ENCODE assay signal across 19 cellular contexts in the genomic region with DNA sequence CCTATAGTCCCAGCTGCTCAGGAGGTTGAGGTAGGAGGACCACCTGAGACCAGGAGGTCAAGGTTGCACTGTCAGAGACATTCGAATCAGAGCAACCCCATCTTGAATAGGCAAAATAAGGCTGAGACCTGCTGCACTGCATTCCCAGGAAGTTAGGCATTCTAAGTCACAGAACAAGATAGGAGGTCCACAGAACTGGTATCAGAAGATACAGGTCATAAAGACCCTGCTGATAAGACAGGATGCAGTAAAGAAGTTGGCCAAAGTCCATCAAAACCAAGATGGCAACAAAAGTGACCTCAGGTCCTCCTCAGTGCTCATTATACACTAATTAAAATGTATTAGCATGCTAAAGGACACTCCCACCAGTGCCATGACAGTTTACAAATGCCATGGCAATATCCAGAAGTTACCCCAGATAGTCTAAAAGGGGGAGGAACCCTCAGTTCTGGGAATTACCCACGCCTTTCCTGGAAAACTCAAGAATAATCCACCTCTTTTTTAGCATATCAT.
DNase-seq lines count a peak whose midpoint lies in the region; ATAC-seq, FAIRE-seq and TF ChIP-seq lines count a peak whose summit lies in the region.
"Had no signal": no experiment of that assay in that cellular context is flagged by ENCODE, and none has a peak within 500 bp of the region (broad histone marks: within the 10 kb centered on the region; RNA-seq: fewer than 3 reads in every experiment).

No MANE protein-coding gene starts in this region.

- in situ Hi-C loops in K562 (cut with MboI), result no loop called here

- DNase-seq in OCI-M1 (lab: John Stamatoyannopoulos, UW), result peak; percentile 52
- peak in 1 of 4 experiments; percentile 62 for DNase-seq in K562 (ENCODE audit: extremely low read depth in 1 of 4, low spot score in 3 of 4)
- peak in 1 of 2 donors; percentile 64 for DNase-seq in trophoblast cell
- DNase-seq in NCI-H2196 (lab: John Stamatoyannopoulos, UW; ENCODE audit: unreplicated experiment), result no peak
- DNase-seq in T-helper 17 cell, result no peak
- DNase-seq: ACHN; BE2C; C1 segment of cervical spinal cord; CD4-positive, CD25-positive, alpha-beta regulatory T cell; CD8-positive, alpha-beta memory T cell; H7; HFFc6 had no signal

- peak overlapping the region; percentile 37 for H2BK12ac ChIP-seq in trophoblast cell (ENCODE audit: low read length)

- H3K27me3 ChIP-seq in K562 (ENCODE audit: control insufficient read depth in 2 of 2, insufficient read depth in 2 of 2, low read length in 2 of 2) (no peaks in the 10 kb centered on the region), trophoblast cell (ENCODE audit: insufficient read depth, low read length) (no peaks in the 10 kb centered on the region)
- H3K27me3 ChIP-seq: BE2C had no signal

- no peak overlapping the region for H3K27ac Mint-ChIP-seq in T-helper 17 cell
- H3K27ac Mint-ChIP-seq: CD4-positive, CD25-positive, alpha-beta regulatory T cell; HFFc6 had no signal

- intact Hi-C loops in K562 (cut with micrococcal nuclease), result no loop called here

- WGBS in K562 (ENCODE audit: insufficient coverage, low coverage, missing lambda C conversion rate), result 0% methylated on average over 2 of the region's 2 CpGs
- WGBS in trophoblast cell (ENCODE audit: extremely low coverage, insufficient coverage, insufficient read length), result no CpG with 5 or more reads among the region's 2 CpGs

- H2BK5ac ChIP-seq in trophoblast cell (ENCODE audit: low read depth, low read length, poor library complexity), result no peak overlapping the region

- no peak overlapping the region for H3K23ac ChIP-seq in trophoblast cell (ENCODE audit: low read length)

- no peak overlapping the region for H3K14ac ChIP-seq in trophoblast cell (ENCODE audit: low read length)

- peaks cover 3% of the 10 kb centered on the region for H3K36me3 Mint-ChIP-seq in T-helper 17 cell (ENCODE audit: low read depth)
- H3K36me3 Mint-ChIP-seq: CD4-positive, CD25-positive, alpha-beta regulatory T cell had no signal

- H2AFZ ChIP-seq in K562 (ENCODE audit: low read depth, low read length), result no peak overlapping the region
- no peak overlapping the region for H2AFZ ChIP-seq in trophoblast cell (ENCODE audit: insufficient read depth, low read length, poor library complexity)

- TF ChIP-seq CTCF in K562 (IDR thresholded peaks at IDR 0.05 in 2 of 3, conservative IDR thresholded peaks at IDR 0.05 in 1 of 3; ENCODE audit: insufficient read depth in 2 of 3, low read depth in 1 of 3, low read length in 3 of 3), result no peak

- TF ChIP-seq RAD21 in K562 (CRISPR knock-in tag; conservative IDR thresholded peaks at IDR 0.05 in 1 of 2, IDR thresholded peaks at IDR 0.05 in 1 of 2), result no peak

- CTCF ChIA-PET in K562 (lab: Yijun Ruan, JAX; ENCODE audit: low intra/inter-chr PET ratio), result no interaction called here

- 0 out of 4 replicates have a peak overlapping the region, but pooled peaks of 1 of the 2 experiments have one; percentile 23 for H3K9ac ChIP-seq in K562 (ENCODE audit: insufficient read depth in 1 of 2, low read depth in 2 of 2, low read length in 2 of 2)
- H3K9ac ChIP-seq in trophoblast cell (ENCODE audit: low read length), result no peak overlapping the region

- TF ChIP-seq EP300 in K562 (IDR thresholded peaks at IDR 0.05; ENCODE audit: low read length), result peak; percentile 60

- H3K4me1 ChIP-seq in K562 (replicated peaks in 1 of 2; ENCODE audit: control insufficient read depth in 2 of 2, insufficient read depth in 2 of 2, low read length in 2 of 2), result peaks cover 12 to 67% of the 10 kb centered on the region in 2 experiments; a peak in 4 of 5 replicates
- peaks cover 24 to 25% of the 10 kb centered on the region in 2 experiments for H3K4me1 ChIP-seq in trophoblast cell (ENCODE audit: control insufficient read depth in 1 of 2, insufficient read depth in 2 of 2, low read length in 2 of 2)
- H3K4me1 ChIP-seq: BE2C had no signal

- no peak overlapping the region for H4K8ac ChIP-seq in trophoblast cell (ENCODE audit: low read depth, low read length)

- H3K27ac ChIP-seq in K562 (ENCODE audit: extremely low read depth, low read depth, low read length) (peak overlapping the region; percentile 70), trophoblast cell (ENCODE audit: low read depth, low read length) (no peak overlapping the region)

- H3K4me1 Mint-ChIP-seq in T-helper 17 cell, result no peaks in the 10 kb centered on the region
- H3K4me1 Mint-ChIP-seq: CD4-positive, CD25-positive, alpha-beta regulatory T cell; CD8-positive, alpha-beta memory T cell had no signal

- no peaks in the 10 kb centered on the region for H3K9me1 ChIP-seq in K562 (ENCODE audit: control insufficient read depth, insufficient read depth, low read length)

- no TSS peak for BruUV-seq in K562 (replicated peaks; lab: Mats Ljungman, UMichigan)

- H4K91ac ChIP-seq in trophoblast cell (ENCODE audit: low read depth, low read length), result peak overlapping the region; percentile 38

- H3K4ac ChIP-seq in trophoblast cell (ENCODE audit: low read depth, low read length), result no peak overlapping the region

- no peak overlapping the region for H3K18ac ChIP-seq in trophoblast cell (ENCODE audit: low read length)

- H3K27me3 Mint-ChIP-seq in T-helper 17 cell, result peaks cover 11% of the 10 kb centered on the region

- H3K36me3 ChIP-seq in K562 (ENCODE audit: control insufficient read depth, insufficient read depth, low read length) (no peaks in the 10 kb centered on the region), trophoblast cell (ENCODE audit: control insufficient read depth in 1 of 2, insufficient read depth in 2 of 2, low read length in 2 of 2) (peaks cover 4 to 7% of the 10 kb centered on the region in 2 experiments)
- H3K36me3 ChIP-seq: BE2C had no signal

- no peaks in the 10 kb centered on the region for H4K20me1 ChIP-seq in K562 (replicated peaks; ENCODE audit: control insufficient read depth, insufficient read depth, low read length)

- POLR2A ChIA-PET in K562 (lab: Yijun Ruan, JAX), result interaction anchor here (0.6 to 1.0 kb wide), 3 partner anchors 9 to 67 kb away, joined by 3 to 4 read pairs (median 4); no protein-coding TSS in a partner anchor

- no peak overlapping the region for H2AK5ac ChIP-seq in trophoblast cell (ENCODE audit: low read length)

- H3K4me3 ChIP-seq in K562 (no peak overlapping the region), trophoblast cell (ENCODE audit: low read depth, low read length) (no peak overlapping the region)

- H3K4me2 ChIP-seq in K562 (ENCODE audit: insufficient read depth, low read length), result peak overlapping the region; percentile 53; the same call in 1 of the 2 replicates
- H3K4me2 ChIP-seq in trophoblast cell (ENCODE audit: low read length), result no peak overlapping the region

- no peak overlapping the region for H3K4me3 Mint-ChIP-seq in T-helper 17 cell
- H3K4me3 Mint-ChIP-seq: CD4-positive, CD25-positive, alpha-beta regulatory T cell; CD8-positive, alpha-beta memory T cell; HFFc6 had no signal

- no peak overlapping the region for H2BK120ac ChIP-seq in trophoblast cell (ENCODE audit: insufficient read depth, low read length, poor library complexity)

- no peak for TF ChIP-seq POLR2A in K562 (conservative IDR thresholded peaks at IDR 0.05)

- H3K79me1 ChIP-seq in trophoblast cell (ENCODE audit: low read length), result peaks cover 14% of the 10 kb centered on the region

- no peak for FAIRE-seq in K562 (lab: Jason Lieb, UNC)
- FAIRE-seq: A204.1, D721Med, G401.6, GM12891, GM19239 had no signal

- no peak overlapping the region for H4K12ac ChIP-seq in trophoblast cell (ENCODE audit: low read depth, low read length)

- ATAC-seq in K562 (peak; percentile 59), T-helper 17 cell (no peak), HG02571 (IDR thresholded peaks at IDR 0.05; ENCODE audit: unreplicated experiment) (no peak)
- ATAC-seq: HCT116 had no signal

- H3K79me2 ChIP-seq in K562 (ENCODE audit: control insufficient read depth, insufficient read depth, low read length), result no peaks in the 10 kb centered on the region
- H3K79me2 ChIP-seq in trophoblast cell (ENCODE audit: control insufficient read depth, insufficient read depth, low read length, poor library complexity), result no peaks in the 10 kb centered on the region

- H3K9me3 ChIP-seq in K562 (replicated peaks; ENCODE audit: control insufficient read depth, insufficient read depth, low read depth, low read length) (peaks cover 18% of the 10 kb centered on the region), trophoblast cell (ENCODE audit: insufficient read depth, low read depth, low read length) (peaks cover 21% of the 10 kb centered on the region), T-helper 17 cell (ENCODE audit: control insufficient read depth, low read length, poor library complexity, severe bottlenecking) (no peaks in the 10 kb centered on the region)
- H3K9me3 ChIP-seq: BE2C had no signal

TF ChIP-seq in K562, 482 proteins besides CTCF, POLR2A, EP300 and RAD21 (continues in another document):
- TF ChIP-seq, protein P1, sequence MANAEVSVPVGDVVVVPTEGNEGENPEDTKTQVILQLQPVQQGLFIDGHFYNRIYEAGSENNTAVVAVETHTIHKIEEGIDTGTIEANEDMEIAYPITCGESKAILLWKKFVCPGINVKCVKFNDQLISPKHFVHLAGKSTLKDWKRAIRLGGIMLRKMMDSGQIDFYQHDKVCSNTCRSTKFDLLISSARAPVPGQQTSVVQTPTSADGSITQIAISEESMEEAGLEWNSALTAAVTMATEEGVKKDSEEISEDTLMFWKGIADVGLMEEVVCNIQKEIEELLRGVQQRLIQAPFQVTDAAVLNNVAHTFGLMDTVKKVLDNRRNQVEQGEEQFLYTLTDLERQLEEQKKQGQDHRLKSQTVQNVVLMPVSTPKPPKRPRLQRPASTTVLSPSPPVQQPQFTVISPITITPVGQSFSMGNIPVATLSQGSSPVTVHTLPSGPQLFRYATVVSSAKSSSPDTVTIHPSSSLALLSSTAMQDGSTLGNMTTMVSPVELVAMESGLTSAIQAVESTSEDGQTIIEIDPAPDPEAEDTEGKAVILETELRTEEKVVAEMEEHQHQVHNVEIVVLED (CRISPR knock-in tag; IDR thresholded peaks at IDR 0.05), result peak; percentile 45; the same call in 1 of the 2 replicates
- TF ChIP-seq HCFC1 (IDR thresholded peaks at IDR 0.05; ENCODE audit: low read depth, low read length) (no peak), PHB2 (IDR thresholded peaks at IDR 0.05; ENCODE audit: low read depth) (no peak), KDM2B (CRISPR knock-in tag; IDR thresholded peaks at IDR 0.05) (no peak), STAT5A (IDR thresholded peaks at IDR 0.05; ENCODE audit: borderline replicate concordance, low read length) (peak; percentile 87), CCNT2 (IDR thresholded peaks at IDR 0.05; ENCODE audit: borderline replicate concordance, extremely low read depth, insufficient read length, low read depth, low read length) (no peak), ZNF253 (CRISPR knock-in tag; conservative IDR thresholded peaks at IDR 0.05) (no peak), GABPB1 (CRISPR knock-in tag; IDR thresholded peaks at IDR 0.05) (no peak), HDAC2 (IDR thresholded peaks at IDR 0.05) (no peak), BHLHE40 (IDR thresholded peaks at IDR 0.05; ENCODE audit: low read length) (no peak), SREBF2 (CRISPR knock-in tag; IDR thresholded peaks at IDR 0.05) (no peak)
